Comparison of ENCODE assay signal across 12 cellular contexts in genomic region chr14:51872396-51872795, GRCh38. TPM values are rescaled to one million over a fixed set of nuclear protein-coding genes. Genes with fewer than 3 reads are reported as not detected.
DNase-seq lines count a peak whose midpoint lies in the region; ATAC-seq and TF ChIP-seq lines count a peak whose summit lies in the region.
"Had no signal": no experiment of that assay in that cellular context is flagged by ENCODE, and none has a peak within 500 bp of the region (broad histone marks: within the 10 kb centered on the region; RNA-seq: fewer than 3 reads in every experiment).

No MANE protein-coding gene starts in this region.

- H3K36me3 Mint-ChIP-seq in activated T-cell treated with anti-CD3 and anti-CD28 coated beads, Interleukin-2, amount 50 U/mL, for 72 hours (ENCODE audit: insufficient read depth in 2 of 2): peaks cover 6 to 7% of the 10 kb centered on the region in 2 donors
- peaks cover 69% of the 10 kb centered on the region for H3K36me3 Mint-ChIP-seq in stimulated activated effector memory CD8-positive, alpha-beta T cell treated with anti-CD3 and anti-CD28 coated beads, Interleukin-12 subunit alpha, Interleukin-12 subunit beta, amount 100 ng/mL, for 72 hours

- H3K27ac ChIP-seq in brain microvascular endothelial cell: peak overlapping the region; percentile 73
- H3K27ac ChIP-seq: esophagus squamous epithelium had no signal

- H3K9me3 Mint-ChIP-seq in activated T-cell treated with anti-CD3 and anti-CD28 coated beads, Interleukin-2, amount 50 U/mL, for 72 hours: no peaks in the 10 kb centered on the region
- no peaks in the 10 kb centered on the region for H3K9me3 Mint-ChIP-seq in stimulated activated effector memory CD8-positive, alpha-beta T cell treated with anti-CD3 and anti-CD28 coated beads, Interleukin-12 subunit alpha, Interleukin-12 subunit beta, amount 100 ng/mL, for 72 hours

- H3K4me3 Mint-ChIP-seq in activated T-cell treated with anti-CD3 and anti-CD28 coated beads, Interleukin-2, amount 50 U/mL, for 72 hours: peak overlapping the region; percentile 38 to 60
- peak overlapping the region; percentile 13 for H3K4me3 Mint-ChIP-seq in stimulated activated effector memory CD8-positive, alpha-beta T cell treated with anti-CD3 and anti-CD28 coated beads, Interleukin-12 subunit alpha, Interleukin-12 subunit beta, amount 100 ng/mL, for 72 hours

- no peaks in the 10 kb centered on the region for H3K27me3 Mint-ChIP-seq in activated T-cell treated with anti-CD3 and anti-CD28 coated beads, Interleukin-2, amount 50 U/mL, for 72 hours (ENCODE audit: low read depth)

- ATAC-seq in activated T-cell treated with anti-CD3 and anti-CD28 coated beads, Interleukin-2, amount 50 U/mL, for 72 hours (replicated peaks in 1 of 2): no peak
- ATAC-seq in stimulated activated effector memory CD8-positive, alpha-beta T cell treated with anti-CD3 and anti-CD28 coated beads, Interleukin-12 subunit alpha, Interleukin-12 subunit beta, amount 100 ng/mL, for 72 hours: no peak
- ATAC-seq in GM21515 (IDR thresholded peaks at IDR 0.05; ENCODE audit: unreplicated experiment) (no peak), HG02571 (IDR thresholded peaks at IDR 0.05; ENCODE audit: unreplicated experiment) (no peak)

- peaks cover 48% of the 10 kb centered on the region for H3K4me1 Mint-ChIP-seq in activated T-cell treated with anti-CD3 and anti-CD28 coated beads, Interleukin-2, amount 50 U/mL, for 72 hours (ENCODE audit: low read depth)
- peaks cover 57% of the 10 kb centered on the region for H3K4me1 Mint-ChIP-seq in stimulated activated effector memory CD8-positive, alpha-beta T cell treated with anti-CD3 and anti-CD28 coated beads, Interleukin-12 subunit alpha, Interleukin-12 subunit beta, amount 100 ng/mL, for 72 hours

- H3K27me3 ChIP-seq in brain microvascular endothelial cell (replicated peaks): no peaks in the 10 kb centered on the region
- H3K27me3 ChIP-seq: esophagus squamous epithelium had no signal

- no peak for TF ChIP-seq CTCF in brain microvascular endothelial cell (IDR thresholded peaks at IDR 0.05; ENCODE audit: low read depth, low read length, missing control alignments)
- no peak for TF ChIP-seq CTCF in GM10266 (IDR thresholded peaks at IDR 0.05; ENCODE audit: control insufficient read depth, insufficient read depth, low read depth, missing control alignments)

- no peak for DNase-seq in activated T-cell treated with anti-CD3 and anti-CD28 coated beads, Interleukin-2, amount 50 U/mL, for 72 hours
- no peak for DNase-seq in activated T-cell treated with anti-CD3 and anti-CD28 coated beads, Interleukin-2, amount 50 U/mL, for 48 hours
- DNase-seq in NCI-H69 (lab: John Stamatoyannopoulos, UW) (peak; percentile 88), brain microvascular endothelial cell (no peak), GM10266 (ENCODE audit: extremely low spot score) (no peak)
- no peak for DNase-seq in stimulated activated effector memory CD8-positive, alpha-beta T cell treated with anti-CD3 and anti-CD28 coated beads, Interleukin-12 subunit alpha, Interleukin-12 subunit beta, amount 100 ng/mL, for 72 hours (ENCODE audit: low spot score in 2 of 2)
- DNase-seq: activated gamma-delta T cell, AML-193, esophagus squamous epithelium, NCI-H1048 had no signal

- H3K4me3 ChIP-seq in brain microvascular endothelial cell (ENCODE audit: low read depth, low read length): no peak overlapping the region
- H3K4me3 ChIP-seq: esophagus squamous epithelium had no signal

- in situ Hi-C loops in brain microvascular endothelial cell (cut with HindIII; ENCODE audit: low pct_ligation_motif_present, low sequenced_read_pairs): no loop called here

- H3K27ac Mint-ChIP-seq in activated T-cell treated with anti-CD3 and anti-CD28 coated beads, Interleukin-2, amount 50 U/mL, for 72 hours: peak overlapping the region; percentile 2
- H3K27ac Mint-ChIP-seq in stimulated activated effector memory CD8-positive, alpha-beta T cell treated with anti-CD3 and anti-CD28 coated beads, Interleukin-12 subunit alpha, Interleukin-12 subunit beta, amount 100 ng/mL, for 72 hours: peak overlapping the region; percentile 83

- no peaks in the 10 kb centered on the region for H3K36me3 ChIP-seq in brain microvascular endothelial cell (replicated peaks)
- H3K36me3 ChIP-seq: esophagus squamous epithelium had no signal

RNA-seq across cellular contexts. Expression of gene GNG2, which starts 12.0 kb away (rescaled TPM):
- total RNA-seq in activated T-cell treated with anti-CD3 and anti-CD28 coated beads, Interleukin-2, amount 50 U/mL, for 72 hours: 100 to 1,000 TPM; 233 to 250 TPM
